8 cellular contexts compared by ENCODE assay signal in the genomic region with DNA sequence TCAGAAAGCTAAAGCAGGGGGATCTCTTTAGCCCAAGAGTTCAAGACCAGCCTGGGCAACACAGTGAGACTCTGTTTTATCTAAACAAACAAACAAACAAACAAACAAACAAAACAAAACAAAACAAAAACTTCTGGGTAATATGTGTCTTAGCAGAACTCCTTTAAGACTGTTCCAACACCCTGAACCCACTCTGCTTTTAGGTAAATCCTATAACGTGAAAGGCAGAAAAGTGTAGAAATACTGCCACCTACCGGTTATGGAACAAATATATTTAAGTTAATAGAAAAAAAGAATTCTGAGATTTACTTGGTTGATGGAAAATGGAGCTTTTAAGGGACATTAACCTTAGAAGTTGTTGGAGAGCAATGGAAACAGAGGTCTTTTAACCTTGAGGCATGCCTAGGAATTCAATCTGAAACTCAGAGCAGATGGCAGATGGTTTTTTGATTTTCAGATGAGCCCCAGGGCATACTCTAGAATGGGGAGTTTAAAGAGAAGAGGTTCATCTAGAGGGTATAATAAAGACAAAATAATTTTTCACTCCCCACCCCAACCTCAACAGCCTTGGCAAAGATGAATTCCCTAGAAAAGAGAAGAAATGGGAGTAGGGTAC. TPM values are rescaled to one million over a fixed set of nuclear protein-coding genes. Genes with fewer than 3 reads are reported as not detected.
DNase-seq lines count a peak whose midpoint lies in the region; ATAC-seq and TF ChIP-seq lines count a peak whose summit lies in the region.

No MANE protein-coding gene starts in this region.

- TF ChIP-seq CTCF in LNCaP clone FGC (IDR thresholded peaks at IDR 0.05; ENCODE audit: control insufficient read depth, extremely low read depth, insufficient read depth) (peak; percentile 25; the same call in 1 of the 2 replicates), endothelial cell (IDR thresholded peaks at IDR 0.05; ENCODE audit: unreplicated experiment) (peak; percentile 96)

- H3K36me3 ChIP-seq in MG63 = no peaks in the 10 kb centered on the region

- no peaks in the 10 kb centered on the region for H3K27me3 ChIP-seq in MG63

- H3K27me3 Mint-ChIP-seq in endothelial cell (ENCODE audit: unreplicated experiment) (peaks cover 4% of the 10 kb centered on the region), naive B cell (no peaks in the 10 kb centered on the region)
- no peaks in the 10 kb centered on the region for H3K27me3 Mint-ChIP-seq in stimulated activated memory B cell treated with anti-CD40 and anti-IgM and Interleukin-4, amounts not matched to agents 10 μg/mL and 1 μg/mL and 100 μg/mL, for 72 hours

- H3K36me3 Mint-ChIP-seq in endothelial cell (ENCODE audit: low read depth, unreplicated experiment) (no peaks in the 10 kb centered on the region), naive B cell (peaks cover 2 to 8% of the 10 kb centered on the region in 2 donors)
- peaks cover 14% of the 10 kb centered on the region for H3K36me3 Mint-ChIP-seq in stimulated activated memory B cell treated with anti-CD40 and anti-IgM and Interleukin-4, amounts not matched to agents 10 μg/mL and 1 μg/mL and 100 μg/mL, for 72 hours

- no peak overlapping the region for H3K4me3 ChIP-seq in LNCaP clone FGC (ENCODE audit: low read depth, low read length)
- H3K4me3 ChIP-seq in MG63 = no peak overlapping the region

- peak in 1 of 2 donors; percentile 59 for ATAC-seq in naive B cell (ENCODE audit: low read depth in 2 of 2)
- ATAC-seq in stimulated activated memory B cell treated with anti-CD40 and anti-IgM and Interleukin-4, amounts not matched to agents 10 μg/mL and 1 μg/mL and 100 μg/mL, for 72 hours = no peak

- H3K27ac Mint-ChIP-seq in endothelial cell (ENCODE audit: unreplicated experiment) (no peak overlapping the region), naive B cell (peak overlapping the region in 1 of 6 donors; percentile 90)
- no peak overlapping the region for H3K27ac Mint-ChIP-seq in stimulated activated memory B cell treated with anti-CD40 and anti-IgM and Interleukin-4, amounts not matched to agents 10 μg/mL and 1 μg/mL and 100 μg/mL, for 72 hours

- H3K9me3 ChIP-seq in MG63 = no peaks in the 10 kb centered on the region

- H3K4me1 Mint-ChIP-seq in endothelial cell (ENCODE audit: unreplicated experiment) (no peaks in the 10 kb centered on the region), naive B cell (peaks cover 0 to 5% (median 0%) of the 10 kb centered on the region in 3 donors)
- H3K4me1 Mint-ChIP-seq in stimulated activated memory B cell treated with anti-CD40 and anti-IgM and Interleukin-4, amounts not matched to agents 10 μg/mL and 1 μg/mL and 100 μg/mL, for 72 hours = peaks cover 6% of the 10 kb centered on the region

- no peak overlapping the region for H3K4me3 Mint-ChIP-seq in endothelial cell (ENCODE audit: unreplicated experiment)
- no peak overlapping the region for H3K4me3 Mint-ChIP-seq in naive B cell
- no peak overlapping the region for H3K4me3 Mint-ChIP-seq in stimulated activated memory B cell treated with anti-CD40 and anti-IgM and Interleukin-4, amounts not matched to agents 10 μg/mL and 1 μg/mL and 100 μg/mL, for 72 hours

- H3K9me3 Mint-ChIP-seq in endothelial cell (ENCODE audit: unreplicated experiment) (no peaks in the 10 kb centered on the region), naive B cell (peaks cover 0 to 9% (median 0%) of the 10 kb centered on the region in 7 donors)
- peaks cover 3% of the 10 kb centered on the region for H3K9me3 Mint-ChIP-seq in stimulated activated memory B cell treated with anti-CD40 and anti-IgM and Interleukin-4, amounts not matched to agents 10 μg/mL and 1 μg/mL and 100 μg/mL, for 72 hours

- DNase-seq in ELR (ENCODE audit: low read depth) (peak; percentile 75), LNCaP clone FGC (ENCODE audit: low read depth) (peak; percentile 2), RKO (ENCODE audit: low spot score) (peak; percentile 70), endothelial cell (ENCODE audit: low spot score) (no peak), naive B cell (peak; percentile 35), MG63 (no peak), nucleus accumbens (lab: John Stamatoyannopoulos, UW) (no peak)

RNA-seq across cellular contexts. Expression of a gene that starts 38.5 kb away (rescaled TPM):
- 41.3 TPM for total RNA-seq in endothelial cell (ENCODE audit: unreplicated experiment)
- 10 to 100 TPM; 74.3 to 99.4 (median 83.2) TPM for polyA plus RNA-seq in naive B cell (ENCODE audit: low read depth in 6 of 6)
- total RNA-seq in MG63 (2014; rRNA removed; shearing (Covaris generic); ENCODE audit: low replicate concordance) = 33.0 and 51.1 TPM in 2 replicates

Comparison
In these comparisons a context has a peak if more than half of its experiments do, and no peak if none do; other contexts are left out.
1. DNase-seq: peak in ELR (single experiment), LNCaP clone FGC (single experiment), RKO (single experiment) and naive B cell (single experiment); none in endothelial cell (single experiment), MG63 (single experiment) and nucleus accumbens (0 of 56).